8 cellular contexts compared by ENCODE assay signal in the genomic region with DNA sequence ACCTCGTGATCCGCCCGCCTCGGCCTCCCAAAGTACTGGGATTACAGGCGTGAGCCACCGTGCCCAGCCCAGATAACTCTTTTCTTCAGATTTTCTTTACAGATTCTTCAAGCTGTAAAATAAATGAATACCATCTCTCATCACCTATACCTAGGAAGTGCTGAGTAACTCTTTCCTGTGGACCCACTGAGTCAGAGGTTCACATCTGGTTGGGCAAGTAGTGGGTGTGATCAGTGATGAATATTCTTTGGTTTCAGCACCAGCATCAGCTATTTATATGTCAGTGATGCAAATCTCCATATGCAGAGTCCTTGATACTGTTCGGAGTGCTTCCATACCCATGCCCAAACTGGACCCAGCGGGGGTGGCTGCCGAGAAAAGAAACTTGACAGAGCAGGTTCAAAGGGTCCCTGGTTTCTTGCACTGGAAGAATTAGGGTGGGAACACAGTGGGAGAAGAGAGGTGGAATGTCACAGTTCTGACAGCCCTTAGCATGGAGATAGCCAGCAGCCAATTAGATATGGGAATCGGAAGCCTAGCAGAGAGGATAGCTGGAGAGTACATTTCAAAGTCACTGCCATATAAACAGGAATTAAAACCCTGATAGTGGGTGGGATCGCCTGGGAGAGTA.
DNase-seq lines count a peak whose midpoint lies in the region; ATAC-seq and TF ChIP-seq lines count a peak whose summit lies in the region.
"Had no signal": no experiment of that assay in that cellular context is flagged by ENCODE, and none has a peak within 500 bp of the region (broad histone marks: within the 10 kb centered on the region; RNA-seq: fewer than 3 reads in every experiment).

No MANE protein-coding gene starts in this region.

- peaks cover 85% of the 10 kb centered on the region for H3K4me1 Mint-ChIP-seq in activated CD4-positive, alpha-beta T cell treated with anti-CD3 and anti-CD28 coated beads for 36 hours

- POLR2A ChIA-PET in HCT116 (lab: Charles Lee): interaction anchor here (0.6 to 3.9 kb wide), 14 partner anchors 9 to 373 kb away, joined by 3 to 25 read pairs (median 4); a partner anchor contains a TSS
- POLR2A ChIA-PET in activated CD4-positive, alpha-beta T cell treated with anti-CD3 and anti-CD28 coated beads for 36 hours (lab: Charles Lee): interaction anchor here (0.5 to 1.7 kb wide), 15 partner anchors 9 to 260 kb away, joined by 3 to 12 read pairs (median 3); a partner anchor contains a TSS

- BruUV-seq in HCT116 (replicated peaks; lab: Mats Ljungman, UMichigan): no TSS peak

- peak overlapping the region; percentile 61 for H3K4me3 Mint-ChIP-seq in activated CD4-positive, alpha-beta T cell treated with anti-CD3 and anti-CD28 coated beads for 36 hours

- no peak overlapping the region for H3K23ac ChIP-seq in neuronal stem cell (ENCODE audit: low read depth, low read length, poor library complexity)

- H2AK5ac ChIP-seq in neuronal stem cell (ENCODE audit: low read depth, low read length): no peak overlapping the region

- H2BK120ac ChIP-seq in neuronal stem cell (ENCODE audit: low read depth, low read length): no peak overlapping the region

- H3K27me3 ChIP-seq in HCT116 (ENCODE audit: insufficient read depth, low read length) (no peaks in the 10 kb centered on the region), esophagus squamous epithelium (no peaks in the 10 kb centered on the region), neuronal stem cell (ENCODE audit: control insufficient read depth in 3 of 3, insufficient read depth in 3 of 3, low read depth in 1 of 3, low read length in 3 of 3) (no peaks in the 10 kb centered on the region), testis (no peaks in the 10 kb centered on the region)

- H3K36me3 ChIP-seq in HCT116 (ENCODE audit: control insufficient read depth in 1 of 2, insufficient read depth in 2 of 2, low read length in 2 of 2) (no peaks in the 10 kb centered on the region), esophagus squamous epithelium (no peaks in the 10 kb centered on the region), neuronal stem cell (replicated peaks in 1 of 2; ENCODE audit: control insufficient read depth in 2 of 2, insufficient read depth in 2 of 2, low read length in 2 of 2) (no peaks in the 10 kb centered on the region), testis (ENCODE audit: low read depth, missing control alignments) (no peaks in the 10 kb centered on the region)

- H3K9ac ChIP-seq in HCT116 (ENCODE audit: low read length) (peak overlapping the region; percentile 68), neuronal stem cell (ENCODE audit: low read depth, low read length, poor library complexity) (no peak overlapping the region)

- no peak overlapping the region for H3K14ac ChIP-seq in neuronal stem cell (ENCODE audit: low read length)

- no peak overlapping the region for H2BK15ac ChIP-seq in neuronal stem cell (ENCODE audit: low read length)

- H3K4me2 ChIP-seq in HCT116 (ENCODE audit: low read length) (peak overlapping the region; percentile 76), neuronal stem cell (ENCODE audit: insufficient read depth, low read length, poor library complexity, severe bottlenecking) (no peak overlapping the region)

- no peak overlapping the region for H4K8ac ChIP-seq in neuronal stem cell (ENCODE audit: low read depth, low read length)

- intact Hi-C loops in HCT116 (cut with micrococcal nuclease): loop anchor here (10.0 kb wide), 1 partner anchor 205 kb away; a partner anchor contains a TSS
- intact Hi-C loops in activated CD4-positive, alpha-beta T cell treated with anti-CD3 and anti-CD28 coated beads for 36 hours (cut with DNase I, micrococcal nuclease): loop anchor here (1.0 to 2.0 kb wide), 6 partner anchors 9 to 133 kb away; a partner anchor contains a TSS
- intact Hi-C loops in esophagus squamous epithelium (cut with DNase I): no loop called here
- intact Hi-C loops in testis (cut with DNase I; ENCODE audit: low total_unique reads): no loop called here

- no peaks in the 10 kb centered on the region for H4K20me1 ChIP-seq in HCT116 (ENCODE audit: insufficient read depth)

- H3K36me3 Mint-ChIP-seq in activated CD4-positive, alpha-beta T cell treated with anti-CD3 and anti-CD28 coated beads for 36 hours (ENCODE audit: low read depth): peaks cover 14% of the 10 kb centered on the region

- no peak for TF ChIP-seq POLR2A in HCT116 (IDR thresholded peaks at IDR 0.05; ENCODE audit: borderline replicate concordance, extremely low read depth, insufficient read depth, insufficient read length)
- no peak for TF ChIP-seq POLR2A in esophagus squamous epithelium (IDR thresholded peaks at IDR 0.05)
- no peak for TF ChIP-seq POLR2A in testis (IDR thresholded peaks at IDR 0.05)

- H3K4me3 ChIP-seq in HCT116 (replicated peaks in 1 of 2; ENCODE audit: low read depth in 1 of 2, low read length in 2 of 2) (no peak overlapping the region), esophagus squamous epithelium (no peak overlapping the region), neuronal stem cell (ENCODE audit: low read length in 2 of 2) (no peak overlapping the region), testis (no peak overlapping the region)

- no peaks in the 10 kb centered on the region for H3K27me3 Mint-ChIP-seq in activated CD4-positive, alpha-beta T cell treated with anti-CD3 and anti-CD28 coated beads for 36 hours

- peaks cover 2% of the 10 kb centered on the region for H3K9me3 Mint-ChIP-seq in activated CD4-positive, alpha-beta T cell treated with anti-CD3 and anti-CD28 coated beads for 36 hours (ENCODE audit: low read depth)

- TF ChIP-seq RAD21 in HCT116 (IDR thresholded peaks at IDR 0.05; ENCODE audit: low read depth): no peak

- H3K9me2 ChIP-seq in HCT116 (ENCODE audit: insufficient read depth): no peaks in the 10 kb centered on the region

- TF ChIP-seq CTCF in HCT116 (IDR thresholded peaks at IDR 0.05 in 2 of 3, conservative IDR thresholded peaks at IDR 0.05 in 1 of 3; ENCODE audit: borderline replicate concordance in 1 of 3, insufficient read depth in 1 of 3, low read depth in 2 of 3, low read length in 2 of 3): no peak
- no peak for TF ChIP-seq CTCF in esophagus squamous epithelium (IDR thresholded peaks at IDR 0.05)
- no peak for TF ChIP-seq CTCF in testis (IDR thresholded peaks at IDR 0.05)

- H4K91ac ChIP-seq in neuronal stem cell (ENCODE audit: low read depth, low read length, poor library complexity): no peak overlapping the region

- no peaks in the 10 kb centered on the region for H3K9me3 ChIP-seq in HCT116 (ENCODE audit: control insufficient read depth in 1 of 2, insufficient read depth in 1 of 2, low read depth in 1 of 2, low read length in 2 of 2)
- no peaks in the 10 kb centered on the region for H3K9me3 ChIP-seq in esophagus squamous epithelium
- no peaks in the 10 kb centered on the region for H3K9me3 ChIP-seq in neuronal stem cell (replicated peaks in 1 of 2; ENCODE audit: control insufficient read depth in 2 of 2, insufficient read depth in 1 of 2, low read depth in 1 of 2, low read length in 2 of 2)
- no peaks in the 10 kb centered on the region for H3K9me3 ChIP-seq in testis

- CTCF ChIA-PET in HCT116 (lab: Charles Lee): interaction anchor here (1.0 to 3.7 kb wide), 7 partner anchors 9 to 270 kb away, joined by 3 to 33 read pairs (median 4); no protein-coding TSS in a partner anchor
- CTCF ChIA-PET in activated CD4-positive, alpha-beta T cell treated with anti-CD3 and anti-CD28 coated beads for 36 hours (lab: Charles Lee): interaction anchor here (0.6 to 5.4 kb wide), 23 partner anchors 8 to 409 kb away, joined by 3 to 46 read pairs (median 5); a partner anchor contains a TSS

- no peaks in the 10 kb centered on the region for H3K79me1 ChIP-seq in neuronal stem cell (ENCODE audit: low read depth, low read length)

- RAD21 ChIA-PET in HCT116 (lab: Charles Lee; ENCODE audit: low non-redundant PET in 1 of 2, low total read pairs in 2 of 2, uncharacterized antibody in 2 of 2, unreplicated experiment in 2 of 2): no interaction called here

- H3K27ac ChIP-seq in HCT116 (ENCODE audit: low read depth, low read length) (peak overlapping the region; percentile 97), esophagus squamous epithelium (peak overlapping the region; percentile 73 to 92 (median 84)), neuronal stem cell (replicated peaks; ENCODE audit: low read length) (no peak overlapping the region), testis (no peak overlapping the region)

- H3K18ac ChIP-seq in neuronal stem cell (ENCODE audit: low read length): no peak overlapping the region

- WGBS in esophagus squamous epithelium, 2 donors: 45 to 73% methylated on average over 8 to 11 of the region's 11 CpGs
- WGBS in neuronal stem cell (ENCODE audit: extremely low coverage in 2 of 2, insufficient read length in 2 of 2, insufficient replicate concordance in 1 of 2), 2 donors: no CpG with 5 or more reads among the region's 11 CpGs
- WGBS in testis, 2 donors: 91 to 92% methylated on average over 11 of the region's 11 CpGs

- H3K79me2 ChIP-seq in HCT116 (ENCODE audit: insufficient read depth, low read length): no peaks in the 10 kb centered on the region

- H2BK12ac ChIP-seq in neuronal stem cell (ENCODE audit: low read length): no peak overlapping the region

- peak overlapping the region; percentile 97 for H3K27ac Mint-ChIP-seq in activated CD4-positive, alpha-beta T cell treated with anti-CD3 and anti-CD28 coated beads for 36 hours

- ATAC-seq in HCT116: no peak
- peak; percentile 70 for ATAC-seq in activated CD4-positive, alpha-beta T cell treated with anti-CD3 and anti-CD28 coated beads for 36 hours

- H2BK5ac ChIP-seq in neuronal stem cell (ENCODE audit: low read length): no peak overlapping the region

- no peak for DNase-seq in HCT116 (ENCODE audit: low read depth, low spot score)
- peak; percentile 89 for DNase-seq in activated CD4-positive, alpha-beta T cell treated with anti-CD3 and anti-CD28 coated beads for 36 hours
- DNase-seq in esophagus squamous epithelium (lab: John Stamatoyannopoulos, UW): no peak
- peak; percentile 84 for DNase-seq in stimulated activated CD4-positive, alpha-beta T cell treated with anti-CD3 and anti-CD28 coated beads, Interleukin-4, amount 100 ng/mL, for 24 hours
- no peak for DNase-seq in neuronal stem cell (ENCODE audit: low spot score)
- no peak for DNase-seq in testis
- DNase-seq in effector CD8-positive, alpha-beta T cell (lab: John Stamatoyannopoulos, UW): no peak
- DNase-seq: NCI-H510A treated with DMSO at 0.1 percent for 48 hours had no signal

- no peak overlapping the region for H3K4ac ChIP-seq in neuronal stem cell (ENCODE audit: low read length)

- H3K4me1 ChIP-seq in HCT116 (ENCODE audit: control insufficient read depth in 1 of 2, insufficient read depth in 2 of 2, low read length in 2 of 2): peaks cover 58 to 75% of the 10 kb centered on the region in 2 experiments
- H3K4me1 ChIP-seq in esophagus squamous epithelium: peaks cover 43 to 72% (median 56%) of the 10 kb centered on the region in 3 donors
- H3K4me1 ChIP-seq in neuronal stem cell (ENCODE audit: control insufficient read depth in 2 of 2, insufficient read depth in 1 of 2, low read depth in 1 of 2, low read length in 2 of 2): peaks cover 4% of the 10 kb centered on the region in 2 donors
- H3K4me1 ChIP-seq in testis: peaks cover 2% of the 10 kb centered on the region

- no peak overlapping the region for H2AFZ ChIP-seq in HCT116 (ENCODE audit: low read depth, low read length, poor library complexity, severe bottlenecking)
- no peak overlapping the region for H2AFZ ChIP-seq in neuronal stem cell (ENCODE audit: low read length)

TF ChIP-seq in HCT116, 20 proteins besides CTCF, POLR2A, EP300 and RAD21 (continues in another document):
- no peak for TF ChIP-seq POLR2AphosphoS5 (IDR thresholded peaks at IDR 0.05; ENCODE audit: low read depth, low read length)

Comparison
In these comparisons a context has a peak if more than half of its experiments do, and no peak if none do; other contexts are left out.
1. DNase-seq: peak in activated CD4-positive, alpha-beta T cell treated with anti-CD3 and anti-CD28 coated beads for 36 hours (single experiment) and stimulated activated CD4-positive, alpha-beta T cell treated with anti-CD3 and anti-CD28 coated beads, Interleukin-4, amount 100 ng/mL, for 24 hours (single experiment); none in HCT116 (single experiment), esophagus squamous epithelium (single experiment), neuronal stem cell (single experiment), testis (single experiment) and effector CD8-positive, alpha-beta T cell (single experiment).
2. H3K27ac ChIP-seq: peak in HCT116 (single experiment) and esophagus squamous epithelium (4 of 4); none in neuronal stem cell (single experiment) and testis (0 of 2).
3. intact Hi-C loops: an anchor here in HCT116 (10.0 kb wide) and activated CD4-positive, alpha-beta T cell treated with anti-CD3 and anti-CD28 coated beads for 36 hours (1.0 to 2.0 kb wide); none called in esophagus squamous epithelium and testis.